17 cellular contexts compared by ENCODE assay signal in the genomic region with DNA sequence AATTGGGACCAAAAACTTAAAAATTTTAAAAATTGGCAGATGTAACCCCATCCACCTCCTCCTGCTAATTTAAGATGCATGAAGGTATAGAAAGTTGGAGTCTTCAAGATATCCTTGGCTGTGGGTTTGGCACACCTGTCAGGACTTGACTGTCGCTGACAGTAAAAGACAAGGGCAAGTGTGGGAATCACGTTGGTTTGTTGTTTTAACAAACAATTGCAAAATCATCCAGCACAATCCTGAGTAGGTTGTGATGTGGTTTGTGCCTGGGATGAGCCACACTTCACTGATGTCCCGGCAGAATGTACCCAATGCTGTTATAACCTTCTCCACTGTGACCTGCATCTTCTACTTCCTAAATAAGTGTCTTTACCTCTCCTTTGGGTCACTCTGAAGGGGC. TPM values are rescaled to one million over a fixed set of nuclear protein-coding genes. Genes with fewer than 3 reads are reported as not detected.
A peak's percentile ranks its signal among the peaks of the same experiment; 100 is the strongest.
DNase-seq lines count a peak whose midpoint lies in the region; ATAC-seq and TF ChIP-seq lines count a peak whose summit lies in the region.
"Had no signal": no experiment of that assay in that cellular context is flagged by ENCODE, and none has a peak within 500 bp of the region (broad histone marks: within the 10 kb centered on the region; RNA-seq: fewer than 3 reads in every experiment).

No MANE protein-coding gene starts in this region.

- H3K27ac ChIP-seq in heart left ventricle: no peak overlapping the region
- H3K27ac ChIP-seq: gastroesophageal sphincter, KMS-11, left lung, SJCRH30, thoracic aorta had no signal

- H3K4me3 ChIP-seq in Caco-2 (ENCODE audit: low read depth, low read length): no peak overlapping the region
- no peak overlapping the region for H3K4me3 ChIP-seq in heart left ventricle
- H3K4me3 ChIP-seq: SJCRH30 had no signal

- H3K9me3 Mint-ChIP-seq in activated CD4-positive, alpha-beta T cell treated with anti-CD3 and anti-CD28 coated beads, Interleukin-2, amount 10 ng/mL, durations not matched to agents 24 days and 14 days: no peaks in the 10 kb centered on the region
- H3K9me3 Mint-ChIP-seq in Caco-2 (ENCODE audit: unreplicated experiment) (no peaks in the 10 kb centered on the region), nephron progenitor cell (no peaks in the 10 kb centered on the region)
- no peaks in the 10 kb centered on the region for H3K9me3 Mint-ChIP-seq in central memory CD8-positive, alpha-beta T cell

- no peak for ATAC-seq in central memory CD8-positive, alpha-beta T cell (replicated peaks; ENCODE audit: extremely low read depth, poor library complexity, severe bottlenecking)
- ATAC-seq in heart left ventricle (no peak), GM21717 (IDR thresholded peaks at IDR 0.05; ENCODE audit: unreplicated experiment) (no peak), HG03139 (IDR thresholded peaks at IDR 0.05; ENCODE audit: unreplicated experiment) (no peak)
- ATAC-seq: gastroesophageal sphincter had no signal

- intact Hi-C loops in activated CD4-positive, alpha-beta T cell treated with anti-CD3 and anti-CD28 coated beads, Interleukin-2, amount 10 ng/mL, durations not matched to agents 24 days and 14 days (cut with micrococcal nuclease): loop anchor here (2.0 to 10.0 kb wide), 5 partner anchors 80 to 318 kb away; partner anchors contain the start of genes NOA1, POLR2B and SRP72
- intact Hi-C loops in Caco-2 (cut with micrococcal nuclease; ENCODE audit: unreplicated experiment) (loop anchor here (5.0 kb wide), 1 partner anchor 80 kb away; no protein-coding TSS in a partner anchor), heart left ventricle (cut with DNase I) (loop anchor here in 1 of 10 donors (10.0 kb wide), 1 partner anchor 68 kb away; no protein-coding TSS in a partner anchor)

- H3K36me3 ChIP-seq in Caco-2 (ENCODE audit: control insufficient read depth, insufficient read depth, low read length): no peaks in the 10 kb centered on the region
- no peaks in the 10 kb centered on the region for H3K36me3 ChIP-seq in heart left ventricle
- H3K36me3 ChIP-seq: gastroesophageal sphincter, left lung, SJCRH30, thoracic aorta had no signal

- CTCF ChIA-PET in Caco-2 (lab: Charles Lee): no interaction called here

- peaks cover 40% of the 10 kb centered on the region for H3K4me1 Mint-ChIP-seq in activated CD4-positive, alpha-beta T cell treated with anti-CD3 and anti-CD28 coated beads, Interleukin-2, amount 10 ng/mL, durations not matched to agents 24 days and 14 days
- H3K4me1 Mint-ChIP-seq in Caco-2 (ENCODE audit: low read depth, unreplicated experiment) (no peaks in the 10 kb centered on the region), nephron progenitor cell (peaks cover 36% of the 10 kb centered on the region)
- peaks cover 41% of the 10 kb centered on the region for H3K4me1 Mint-ChIP-seq in central memory CD8-positive, alpha-beta T cell

- BruUV-seq in Caco-2 (replicated peaks; lab: Mats Ljungman, UMichigan): no TSS peak

- POLR2A ChIA-PET in Caco-2 (lab: Charles Lee): no interaction called here

- no peak overlapping the region for H3K27ac Mint-ChIP-seq in activated CD4-positive, alpha-beta T cell treated with anti-CD3 and anti-CD28 coated beads, Interleukin-2, amount 10 ng/mL, durations not matched to agents 24 days and 14 days
- H3K27ac Mint-ChIP-seq in Caco-2 (ENCODE audit: unreplicated experiment) (no peak overlapping the region), nephron progenitor cell (no peak overlapping the region)
- H3K27ac Mint-ChIP-seq in central memory CD8-positive, alpha-beta T cell (ENCODE audit: low read depth): no peak overlapping the region

- H3K9me3 ChIP-seq in Caco-2 (no peaks in the 10 kb centered on the region), heart left ventricle (no peaks in the 10 kb centered on the region)
- H3K9me3 ChIP-seq: gastroesophageal sphincter, left lung, SJCRH30, thoracic aorta had no signal

- TF ChIP-seq POLR2A in heart left ventricle (IDR thresholded peaks at IDR 0.05): no peak

- peak overlapping the region; percentile 81 for H3K4me3 Mint-ChIP-seq in activated CD4-positive, alpha-beta T cell treated with anti-CD3 and anti-CD28 coated beads, Interleukin-2, amount 10 ng/mL, durations not matched to agents 24 days and 14 days
- H3K4me3 Mint-ChIP-seq in Caco-2 (ENCODE audit: unreplicated experiment) (peak overlapping the region; percentile 51), nephron progenitor cell (peak overlapping the region; percentile 78)
- H3K4me3 Mint-ChIP-seq in central memory CD8-positive, alpha-beta T cell: peak overlapping the region; percentile 97

- DNase-seq in activated CD4-positive, alpha-beta T cell treated with anti-CD3 and anti-CD28 coated beads, Interleukin-2, amount 10 ng/mL, durations not matched to agents 24 days and 14 days: no peak
- DNase-seq in activated CD4-positive, alpha-beta T cell treated with anti-CD3 and anti-CD28 coated beads, Interleukin-2, amount 50 U/mL, for 4 hours: no peak
- DNase-seq in Caco-2 (no peak), nephron progenitor cell (no peak), heart left ventricle (no peak)
- DNase-seq in central memory CD8-positive, alpha-beta T cell (ENCODE audit: low spot score in 2 of 2): no peak
- DNase-seq: cortex of kidney, DMS79, left lung, NCI-H69, SJCRH30, T1000 had no signal

- no peaks in the 10 kb centered on the region for H3K27me3 ChIP-seq in Caco-2 (replicated peaks; ENCODE audit: control insufficient read depth, insufficient read depth, low read length)
- peaks cover 4 to 44% (median 19%) of the 10 kb centered on the region in 9 donors for H3K27me3 ChIP-seq in heart left ventricle

- no peaks in the 10 kb centered on the region for H3K4me1 ChIP-seq in Caco-2
- H3K4me1 ChIP-seq in heart left ventricle: peaks cover 0 to 35% (median 16%) of the 10 kb centered on the region in 12 donors
- H3K4me1 ChIP-seq: SJCRH30 had no signal

- TF ChIP-seq CTCF in Caco-2 (IDR thresholded peaks at IDR 0.05; ENCODE audit: insufficient read depth in 1 of 2, low read depth in 1 of 2, low read length in 1 of 2, severe bottlenecking in 1 of 2, unreplicated experiment in 1 of 2) (no peak), nephron progenitor cell (IDR thresholded peaks at IDR 0.05) (no peak), heart left ventricle (IDR thresholded peaks at IDR 0.05) (no peak)

- peaks cover 11% of the 10 kb centered on the region for H3K36me3 Mint-ChIP-seq in activated CD4-positive, alpha-beta T cell treated with anti-CD3 and anti-CD28 coated beads, Interleukin-2, amount 10 ng/mL, durations not matched to agents 24 days and 14 days (ENCODE audit: low read depth)
- no peaks in the 10 kb centered on the region for H3K36me3 Mint-ChIP-seq in Caco-2 (ENCODE audit: insufficient read depth, unreplicated experiment)
- peaks cover 10% of the 10 kb centered on the region for H3K36me3 Mint-ChIP-seq in central memory CD8-positive, alpha-beta T cell (ENCODE audit: insufficient read depth)
- H3K36me3 Mint-ChIP-seq in nephron progenitor cell (ENCODE audit: low read depth): no peaks in the 10 kb centered on the region

- WGBS in heart left ventricle, 4 donors: 89 to 94% (median 92%) methylated on average over 3 of the region's 3 CpGs

- peaks cover 39% of the 10 kb centered on the region for H3K27me3 Mint-ChIP-seq in activated CD4-positive, alpha-beta T cell treated with anti-CD3 and anti-CD28 coated beads, Interleukin-2, amount 10 ng/mL, durations not matched to agents 24 days and 14 days
- H3K27me3 Mint-ChIP-seq in Caco-2 (ENCODE audit: insufficient read depth, unreplicated experiment) (peaks cover 17% of the 10 kb centered on the region), nephron progenitor cell (ENCODE audit: low read depth, poor library complexity) (peaks cover 71% of the 10 kb centered on the region)
- peaks cover 9% of the 10 kb centered on the region for H3K27me3 Mint-ChIP-seq in central memory CD8-positive, alpha-beta T cell

RNA-seq across cellular contexts. Expression of gene HOPX, which starts 24.0 kb away (rescaled TPM):
- total RNA-seq in activated CD4-positive, alpha-beta T cell treated with anti-CD3 and anti-CD28 coated beads, Interleukin-2, amount 10 ng/mL, durations not matched to agents 24 days and 14 days: 86.3 and 88.5 TPM in 2 replicates
- total RNA-seq in Caco-2 (2022) (0.21 TPM in 1 of 2 replicates, not detected in the other), heart left ventricle (100 to 1,000 TPM in 2 of 9 donors, 10 to 100 TPM in 4, 1 to 10 TPM in 3; 1.5 to 223 (median 11.3) TPM)
- 10 to 100 TPM; 25.0 to 83.3 TPM for polyA plus RNA-seq in heart left ventricle
- total RNA-seq: SJCRH30 had no signal
